ENCODE assay signal across 9 cellular contexts in the genomic region with DNA sequence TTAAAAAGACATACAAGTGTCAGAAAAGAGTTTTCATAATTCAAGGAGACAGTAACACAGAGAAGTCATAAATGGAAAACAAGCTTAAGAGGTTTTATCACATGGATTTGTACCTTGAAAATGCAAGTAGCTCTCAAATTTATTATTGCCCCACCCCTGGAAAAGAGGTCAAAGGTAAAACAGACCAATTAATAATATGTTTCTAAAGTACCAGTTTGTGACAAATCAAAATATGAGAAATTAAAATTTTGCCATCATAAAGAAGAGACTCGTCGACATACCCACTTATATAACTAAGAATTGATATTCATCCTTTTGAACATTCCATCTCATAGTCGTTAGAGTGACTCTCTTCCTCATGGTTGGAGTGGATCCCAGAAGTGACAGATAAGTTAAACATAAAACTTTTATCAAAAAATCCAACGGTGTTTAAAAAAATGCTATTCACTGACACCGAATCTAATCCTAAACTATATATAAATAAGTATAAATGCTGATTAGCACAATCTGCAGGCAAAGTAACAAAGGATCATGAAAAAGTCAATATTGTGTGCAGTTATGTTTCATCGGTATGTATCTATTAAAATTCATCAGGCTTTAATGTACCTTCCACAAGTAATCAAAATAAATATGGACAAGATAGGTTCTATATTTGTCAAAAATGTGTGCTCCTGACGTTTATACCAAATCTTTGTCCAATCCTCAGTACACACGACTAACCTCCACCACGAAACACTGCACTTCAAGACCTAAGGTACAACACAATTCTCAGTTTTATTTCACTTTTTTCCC. TPM values are rescaled to one million over a fixed set of nuclear protein-coding genes. Genes with fewer than 3 reads are reported as not detected.
DNase-seq lines count a peak whose midpoint lies in the region; ATAC-seq and TF ChIP-seq lines count a peak whose summit lies in the region.
"Had no signal": no experiment of that assay in that cellular context is flagged by ENCODE, and none has a peak within 500 bp of the region (broad histone marks: within the 10 kb centered on the region; RNA-seq: fewer than 3 reads in every experiment).

No MANE protein-coding gene starts in this region.

- peak overlapping the region; percentile 84; the same call in 1 of the 2 replicates for H3K4me3 ChIP-seq in GM12864 (ENCODE audit: low read depth, low read length)
- peak overlapping the region; percentile 92 for H3K4me3 ChIP-seq in WERI-Rb-1 (ENCODE audit: low read depth, low read length)
- peak overlapping the region; percentile 91 for H3K4me3 ChIP-seq in fibroblast of villous mesenchyme (ENCODE audit: low read depth, low read length)
- H3K4me3 ChIP-seq in skeletal muscle cell (ENCODE audit: low read depth, low read length) = peak overlapping the region; percentile 94
- no peak overlapping the region for H3K4me3 ChIP-seq in naive thymus-derived CD4-positive, alpha-beta T cell (ENCODE audit: low read length)

- peak overlapping the region; percentile 84 for H3K27ac ChIP-seq in WERI-Rb-1
- H3K27ac ChIP-seq in naive thymus-derived CD4-positive, alpha-beta T cell (ENCODE audit: low read depth, low read length) = no peak overlapping the region

- H3K27me3 Mint-ChIP-seq in naive thymus-derived CD4-positive, alpha-beta T cell = peaks cover 0 to 9% (median 0%) of the 10 kb centered on the region in 5 donors

- H3K9me3 Mint-ChIP-seq in naive thymus-derived CD4-positive, alpha-beta T cell = no peaks in the 10 kb centered on the region
- H3K9me3 Mint-ChIP-seq: activated naive CD4-positive, alpha-beta T cell treated with anti-CD3 and anti-CD28 coated beads, Interleukin-2, amount 50 U/mL, for 72 hours had no signal

- H3K4me1 Mint-ChIP-seq in naive thymus-derived CD4-positive, alpha-beta T cell = peaks cover 9 to 55% (median 26%) of the 10 kb centered on the region in 7 donors

- intact Hi-C loops in naive thymus-derived CD4-positive, alpha-beta T cell (cut with micrococcal nuclease) = no loop called here
- intact Hi-C loops in posterior cingulate gyrus (cut with DNase I) = no loop called here

- H3K27me3 ChIP-seq in WERI-Rb-1 (ENCODE audit: insufficient read depth, low read depth, severe bottlenecking) = no peaks in the 10 kb centered on the region
- H3K27me3 ChIP-seq in naive thymus-derived CD4-positive, alpha-beta T cell (ENCODE audit: control insufficient read depth in 2 of 2, insufficient read depth in 2 of 2, low read length in 2 of 2) = no peaks in the 10 kb centered on the region

- no peaks in the 10 kb centered on the region for H3K9me3 ChIP-seq in WERI-Rb-1 (ENCODE audit: severe bottlenecking)
- H3K9me3 ChIP-seq in naive thymus-derived CD4-positive, alpha-beta T cell (ENCODE audit: control insufficient read depth in 2 of 3, low read length in 3 of 3) = no peaks in the 10 kb centered on the region

- ATAC-seq in naive thymus-derived CD4-positive, alpha-beta T cell = no peak
- ATAC-seq: activated naive CD4-positive, alpha-beta T cell treated with anti-CD3 and anti-CD28 coated beads, Interleukin-2, amount 50 U/mL, for 72 hours had no signal

- peak overlapping the region in 1 of 10 donors; percentile 81 for H3K4me3 Mint-ChIP-seq in naive thymus-derived CD4-positive, alpha-beta T cell

- peaks cover 0 to 3% (median 0%) of the 10 kb centered on the region in 5 donors for H3K36me3 Mint-ChIP-seq in naive thymus-derived CD4-positive, alpha-beta T cell
- H3K36me3 Mint-ChIP-seq: activated naive CD4-positive, alpha-beta T cell treated with anti-CD3 and anti-CD28 coated beads, Interleukin-2, amount 50 U/mL, for 72 hours had no signal

- H3K4me1 ChIP-seq in naive thymus-derived CD4-positive, alpha-beta T cell (ENCODE audit: control insufficient read depth in 2 of 2, insufficient read depth in 2 of 2, low read length in 2 of 2) = peaks cover 4 to 6% of the 10 kb centered on the region in 2 donors

- CTCF ChIA-PET in naive thymus-derived CD4-positive, alpha-beta T cell (lab: Charles Lee) = no interaction called here

- H3K36me3 ChIP-seq in WERI-Rb-1 = no peaks in the 10 kb centered on the region
- peaks cover 0 to 3% (median 0%) of the 10 kb centered on the region in 3 experiments for H3K36me3 ChIP-seq in naive thymus-derived CD4-positive, alpha-beta T cell (ENCODE audit: control insufficient read depth in 2 of 3, insufficient read depth in 3 of 3, low read length in 3 of 3)

- DNase-seq in GM12864 (ENCODE audit: low read depth) (no peak), WERI-Rb-1 (no peak), fibroblast of villous mesenchyme (ENCODE audit: low read depth) (no peak), skeletal muscle cell (ENCODE audit: low read depth) (no peak), posterior cingulate gyrus (no peak), AG20443 (ENCODE audit: low spot score) (no peak)
- no peak for DNase-seq in naive thymus-derived CD4-positive, alpha-beta T cell
- DNase-seq in activated CD4-positive, alpha-beta T cell treated with anti-CD3 and anti-CD28 coated beads for 4 hours = no peak

- H3K27ac Mint-ChIP-seq in naive thymus-derived CD4-positive, alpha-beta T cell = peak overlapping the region in 1 of 9 donors; percentile 26

- POLR2A ChIA-PET in naive thymus-derived CD4-positive, alpha-beta T cell (lab: Charles Lee) = interaction anchor here (1.0 kb wide), 1 partner anchor 129 kb away, joined by 4 read pairs; the partner anchor contains the start of gene SSH1

- TF ChIP-seq CTCF in GM12864 (IDR thresholded peaks at IDR 0.05; ENCODE audit: low read depth, low read length, missing control alignments) (no peak), WERI-Rb-1 (IDR thresholded peaks at IDR 0.05; ENCODE audit: low read depth, low read length) (no peak), fibroblast of villous mesenchyme (IDR thresholded peaks at IDR 0.05; ENCODE audit: insufficient read depth, low read depth, low read length) (no peak)

RNA-seq across cellular contexts. Expression of gene CORO1C, which starts 2.3 kb away (rescaled TPM):
- 433 and 457 TPM in 2 replicates for total RNA-seq in fibroblast of villous mesenchyme
- total RNA-seq in naive thymus-derived CD4-positive, alpha-beta T cell = 10 to 100 TPM in 3 of 5 experiments, 1 to 10 TPM in 2; 7.6 to 71.8 (median 15.7) TPM
- 1 to 10 TPM; 2.5 to 4.0 TPM for polyA plus RNA-seq in naive thymus-derived CD4-positive, alpha-beta T cell
